Comparison of ENCODE assay signal across 8 cellular contexts in genomic region chr7:101990811-101991418, GRCh38.
DNase-seq lines count a peak whose midpoint lies in the region; ATAC-seq and TF ChIP-seq lines count a peak whose summit lies in the region.

No MANE protein-coding gene starts in this region.

- H3K9me3 ChIP-seq in gastrocnemius medialis (no peaks in the 10 kb centered on the region), left ventricle myocardium inferior (replicated peaks) (no peaks in the 10 kb centered on the region)

- peak overlapping the region; percentile 3; the same call in 1 of the 2 replicates for H3K4me3 ChIP-seq in GM08714 (ENCODE audit: low read length)
- no peak overlapping the region for H3K4me3 ChIP-seq in gastrocnemius medialis
- H3K4me3 ChIP-seq in left ventricle myocardium inferior = no peak overlapping the region

- no peaks in the 10 kb centered on the region for H3K9me3 Mint-ChIP-seq in activated T-cell treated with anti-CD3 and anti-CD28 coated beads, Interleukin-2, amount 50 U/mL, for 72 hours

- H3K4me3 Mint-ChIP-seq in activated T-cell treated with anti-CD3 and anti-CD28 coated beads, Interleukin-2, amount 50 U/mL, for 72 hours = peak overlapping the region; percentile 64 to 70

- peak; percentile 2 to 3 for DNase-seq in activated T-cell treated with anti-CD3 and anti-CD28 coated beads, Interleukin-2, amount 50 U/mL, for 72 hours
- DNase-seq in gastrocnemius medialis (no peak), left ventricle myocardium inferior (no peak), DMS153 treated with DMSO at 0.1 percent for 48 hours (lab: John Stamatoyannopoulos, UW; ENCODE audit: unreplicated experiment) (no peak)
- DNase-seq in activated CD8-positive, alpha-beta memory T cell treated with anti-CD3 and anti-CD28 coated beads, Interleukin-2, amount 50 U/mL, for 48 hours = no peak

- peak; percentile 83 for ATAC-seq in GM19397 (IDR thresholded peaks at IDR 0.05; ENCODE audit: unreplicated experiment)
- peak; percentile 75 for ATAC-seq in HG03139 (IDR thresholded peaks at IDR 0.05; ENCODE audit: unreplicated experiment)
- ATAC-seq in activated T-cell treated with anti-CD3 and anti-CD28 coated beads, Interleukin-2, amount 50 U/mL, for 72 hours (replicated peaks in 1 of 2) = peak in 1 of 2 donors; percentile 37
- no peak for ATAC-seq in gastrocnemius medialis

- TF ChIP-seq CTCF in gastrocnemius medialis (IDR thresholded peaks at IDR 0.05 in 4 of 5, conservative IDR thresholded peaks at IDR 0.05 in 1 of 5) (no peak), left ventricle myocardium inferior (IDR thresholded peaks at IDR 0.05; ENCODE audit: borderline replicate concordance) (no peak)

- no peaks in the 10 kb centered on the region for H3K27me3 Mint-ChIP-seq in activated T-cell treated with anti-CD3 and anti-CD28 coated beads, Interleukin-2, amount 50 U/mL, for 72 hours (ENCODE audit: low read depth)

- H3K4me1 Mint-ChIP-seq in activated T-cell treated with anti-CD3 and anti-CD28 coated beads, Interleukin-2, amount 50 U/mL, for 72 hours (ENCODE audit: low read depth) = peaks cover 14% of the 10 kb centered on the region

- peak overlapping the region; percentile 72 for H3K27ac Mint-ChIP-seq in activated T-cell treated with anti-CD3 and anti-CD28 coated beads, Interleukin-2, amount 50 U/mL, for 72 hours

- no peak overlapping the region for H3K27ac ChIP-seq in gastrocnemius medialis
- no peak overlapping the region for H3K27ac ChIP-seq in left ventricle myocardium inferior (replicated peaks)

- TF ChIP-seq POLR2A in gastrocnemius medialis (IDR thresholded peaks at IDR 0.05) = no peak

- H3K4me1 ChIP-seq in gastrocnemius medialis = peaks cover 8% of the 10 kb centered on the region in 2 donors
- H3K4me1 ChIP-seq in left ventricle myocardium inferior = peaks cover 10% of the 10 kb centered on the region

- H3K36me3 Mint-ChIP-seq in activated T-cell treated with anti-CD3 and anti-CD28 coated beads, Interleukin-2, amount 50 U/mL, for 72 hours (ENCODE audit: insufficient read depth in 2 of 2) = peaks cover 0 to 2% of the 10 kb centered on the region in 2 donors

- H3K36me3 ChIP-seq in gastrocnemius medialis (no peaks in the 10 kb centered on the region), left ventricle myocardium inferior (no peaks in the 10 kb centered on the region)

- in situ Hi-C loops in gastrocnemius medialis (cut with MboI; ENCODE audit: low sequenced_read_pairs in 4 of 4) = no loop called here

- intact Hi-C loops in gastrocnemius medialis (cut with DNase I; ENCODE audit: low total_unique reads) (no loop called here), left ventricle myocardium inferior (cut with micrococcal nuclease) (no loop called here)

- no peaks in the 10 kb centered on the region for H3K27me3 ChIP-seq in gastrocnemius medialis
- H3K27me3 ChIP-seq in left ventricle myocardium inferior (ENCODE audit: low read depth) = no peaks in the 10 kb centered on the region

Comparison
In these comparisons a context has a peak if more than half of its experiments do, and no peak if none do; other contexts are left out.
1. ATAC-seq: peak in GM19397 (single experiment) and HG03139 (single experiment); none in gastrocnemius medialis (0 of 2).
2. DNase-seq: peak in activated T-cell treated with anti-CD3 and anti-CD28 coated beads, Interleukin-2, amount 50 U/mL, for 72 hours (2 of 2); none in gastrocnemius medialis (0 of 2), activated CD8-positive, alpha-beta memory T cell treated with anti-CD3 and anti-CD28 coated beads, Interleukin-2, amount 50 U/mL, for 48 hours (single experiment), left ventricle myocardium inferior (single experiment) and DMS153 treated with DMSO at 0.1 percent for 48 hours (single experiment).